In genomic region chr17:75405365-75406221, GRCh38 we compare ENCODE assay signal across 8 cellular contexts. TPM values are rescaled to one million over a fixed set of nuclear protein-coding genes. Genes with fewer than 3 reads are reported as not detected.
A peak's percentile ranks its signal among the peaks of the same experiment; 100 is the strongest.
DNase-seq lines count a peak whose midpoint lies in the region; ATAC-seq and TF ChIP-seq lines count a peak whose summit lies in the region.

TSS of gene GRB2 (minus strand) at chr17:75405678. CDS start at chr17:75393628, 12,050 bp downstream.

- H3K27ac ChIP-seq in liver (ENCODE audit: low read depth in 1 of 2, low read length in 2 of 2) = peak within 1 kb of the TSS; percentile 80 to 81

- ATAC-seq in GM19438 (IDR thresholded peaks at IDR 0.05; ENCODE audit: low read depth, unreplicated experiment) = peak; percentile 71
- peak; percentile 70 for ATAC-seq in HG03571 (IDR thresholded peaks at IDR 0.05; ENCODE audit: unreplicated experiment)

- WGBS in liver = under 1% methylated on average over 74 of the region's 74 CpGs

- no peaks in the 10 kb centered on the region for H3K27me3 ChIP-seq in liver (ENCODE audit: control insufficient read depth in 4 of 4, insufficient read depth in 4 of 4, low read length in 3 of 4)

- H3K9me3 ChIP-seq in liver (ENCODE audit: control insufficient read depth in 4 of 4, low read length in 3 of 4) = no peaks in the 10 kb centered on the region

- TF ChIP-seq RAD21 in liver (IDR thresholded peaks at IDR 0.05) = peak; percentile 10

- H3K9me3 Mint-ChIP-seq in activated CD4-positive, alpha-beta memory T cell treated with anti-CD3 and anti-CD28 coated beads for 36 hours = no peaks in the 10 kb centered on the region

- peaks cover 1 to 18% (median 11%) of the 10 kb centered on the region in 4 donors for H3K4me1 ChIP-seq in liver (ENCODE audit: control insufficient read depth in 4 of 4, insufficient read depth in 4 of 4, low read length in 3 of 4)

- peak within 1 kb of the TSS; percentile 73 to 87 (median 84) for H3K4me3 ChIP-seq in liver (ENCODE audit: low read depth in 1 of 3, low read length in 3 of 3)

- CTCF ChIA-PET in activated CD4-positive, alpha-beta memory T cell treated with anti-CD3 and anti-CD28 coated beads for 36 hours (lab: Charles Lee) = interaction anchor here (0.9 to 3.1 kb wide), 16 partner anchors 9 to 292 kb away, joined by 3 to 21 read pairs (median 4); partner anchors contain the start of genes GGA3, MIF4GD, MRPS7 and SLC25A19

- no peaks in the 10 kb centered on the region for H3K36me3 ChIP-seq in liver (ENCODE audit: control insufficient read depth in 4 of 4, insufficient read depth in 3 of 4, low read depth in 1 of 4, low read length in 3 of 4)

- no peak for TF ChIP-seq CTCF in liver (IDR thresholded peaks at IDR 0.05; ENCODE audit: low read depth, low read length, missing input control)

- H3K4me1 Mint-ChIP-seq in activated CD4-positive, alpha-beta memory T cell treated with anti-CD3 and anti-CD28 coated beads for 36 hours (ENCODE audit: low read depth) = peaks cover 31% of the 10 kb centered on the region

- POLR2A ChIA-PET in activated CD4-positive, alpha-beta memory T cell treated with anti-CD3 and anti-CD28 coated beads for 36 hours (lab: Charles Lee) = interaction anchor here (0.7 to 2.9 kb wide), 15 partner anchors 9 to 439 kb away, joined by 3 to 18 read pairs (median 5); partner anchors contain the start of genes CDR2L, GGA3, MIF4GD and MRPS7

- H3K27ac Mint-ChIP-seq in activated CD4-positive, alpha-beta memory T cell treated with anti-CD3 and anti-CD28 coated beads for 36 hours = peak within 1 kb of the TSS; percentile 95

- intact Hi-C loops in activated CD4-positive, alpha-beta memory T cell treated with anti-CD3 and anti-CD28 coated beads for 36 hours (cut with micrococcal nuclease) = loop anchor here (1.0 to 10.0 kb wide), 6 partner anchors 67 to 371 kb away; partner anchors contain the start of genes ARMC7, GGA3, MRPS7 and SLC25A19

- H3K9ac ChIP-seq in liver (ENCODE audit: low read depth in 1 of 2, low read length in 2 of 2) = peak within 1 kb of the TSS; percentile 72 to 86

- peaks cover 6% of the 10 kb centered on the region for H3K36me3 Mint-ChIP-seq in activated CD4-positive, alpha-beta memory T cell treated with anti-CD3 and anti-CD28 coated beads for 36 hours

- H3K27me3 Mint-ChIP-seq in activated CD4-positive, alpha-beta memory T cell treated with anti-CD3 and anti-CD28 coated beads for 36 hours = no peaks in the 10 kb centered on the region

- peak within 1 kb of the TSS; percentile 89 for H3K4me3 Mint-ChIP-seq in activated CD4-positive, alpha-beta memory T cell treated with anti-CD3 and anti-CD28 coated beads for 36 hours

- DNase-seq in C1 segment of cervical spinal cord (lab: John Stamatoyannopoulos, UW) (peak; percentile 61 to 100 (median 96)), NCI-H82 treated with DMSO at 0.1 percent for 48 hours (lab: John Stamatoyannopoulos, UW; ENCODE audit: unreplicated experiment) (peak; percentile 93), dermis microvascular lymphatic vessel endothelial cell (ENCODE audit: low read depth in 2 of 2) (peak; percentile 90 to 95)
- DNase-seq in activated CD4-positive, alpha-beta memory T cell treated with anti-CD3 and anti-CD28 coated beads for 36 hours = peak; percentile 100
- peak; percentile 100 for DNase-seq in stimulated activated CD4-positive, alpha-beta T cell treated with anti-CD3 and anti-CD28 coated beads, Interleukin-4, amount 100 ng/mL, for 1 hour

TF ChIP-seq in liver, 16 proteins besides CTCF, POLR2A, EP300 and RAD21:
- TF ChIP-seq, protein P1, sequence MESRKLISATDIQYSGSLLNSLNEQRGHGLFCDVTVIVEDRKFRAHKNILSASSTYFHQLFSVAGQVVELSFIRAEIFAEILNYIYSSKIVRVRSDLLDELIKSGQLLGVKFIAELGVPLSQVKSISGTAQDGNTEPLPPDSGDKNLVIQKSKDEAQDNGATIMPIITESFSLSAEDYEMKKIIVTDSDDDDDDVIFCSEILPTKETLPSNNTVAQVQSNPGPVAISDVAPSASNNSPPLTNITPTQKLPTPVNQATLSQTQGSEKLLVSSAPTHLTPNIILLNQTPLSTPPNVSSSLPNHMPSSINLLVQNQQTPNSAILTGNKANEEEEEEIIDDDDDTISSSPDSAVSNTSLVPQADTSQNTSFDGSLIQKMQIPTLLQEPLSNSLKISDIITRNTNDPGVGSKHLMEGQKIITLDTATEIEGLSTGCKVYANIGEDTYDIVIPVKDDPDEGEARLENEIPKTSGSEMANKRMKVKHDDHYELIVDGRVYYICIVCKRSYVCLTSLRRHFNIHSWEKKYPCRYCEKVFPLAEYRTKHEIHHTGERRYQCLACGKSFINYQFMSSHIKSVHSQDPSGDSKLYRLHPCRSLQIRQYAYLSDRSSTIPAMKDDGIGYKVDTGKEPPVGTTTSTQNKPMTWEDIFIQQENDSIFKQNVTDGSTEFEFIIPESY (IDR thresholded peaks at IDR 0.05) = peak; percentile 99
- TF ChIP-seq HNF4A (conservative IDR thresholded peaks at IDR 0.05) (no peak), YY1 (IDR thresholded peaks at IDR 0.05) (peak; percentile 40), GABPA (IDR thresholded peaks at IDR 0.05 in 1 of 2, conservative IDR thresholded peaks at IDR 0.05 in 1 of 2) (peak in 1 of 2 donors; percentile 84), RXRA (IDR thresholded peaks at IDR 0.05) (peak; percentile 14 to 17), TAF1 (conservative IDR thresholded peaks at IDR 0.05) (no peak), SP1 (IDR thresholded peaks at IDR 0.05) (peak; percentile 42), MAX (IDR thresholded peaks at IDR 0.05) (peak; percentile 45), EGR1 (IDR thresholded peaks at IDR 0.05; ENCODE audit: low read depth in 2 of 2) (peak in 1 of 2 donors; percentile 64)
- TF ChIP-seq, protein P2, sequence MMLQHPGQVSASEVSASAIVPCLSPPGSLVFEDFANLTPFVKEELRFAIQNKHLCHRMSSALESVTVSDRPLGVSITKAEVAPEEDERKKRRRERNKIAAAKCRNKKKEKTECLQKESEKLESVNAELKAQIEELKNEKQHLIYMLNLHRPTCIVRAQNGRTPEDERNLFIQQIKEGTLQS (IDR thresholded peaks at IDR 0.05) = no peak

RNA-seq across cellular contexts. Expression of gene GRB2, which starts in this region (rescaled TPM):
- total RNA-seq in activated CD4-positive, alpha-beta memory T cell treated with anti-CD3 and anti-CD28 coated beads for 36 hours = 100 to 1,000 TPM; 174 to 182 TPM
- total RNA-seq in dermis microvascular lymphatic vessel endothelial cell (69.3 and 81.2 TPM in 2 replicates), liver (10 to 100 TPM; 49.3 to 91.8 TPM)
- 10 to 100 TPM; 36.0 to 49.9 TPM for polyA plus RNA-seq in liver

Comparison
In these comparisons a context has a peak if more than half of its experiments do, and no peak if none do; other contexts are left out.
1. Peak in every context shown above with its lines: DNase-seq, ATAC-seq, H3K4me3 ChIP-seq and H3K27ac ChIP-seq.